ENCODE assay signal across 1 cellular context in the genomic region with DNA sequence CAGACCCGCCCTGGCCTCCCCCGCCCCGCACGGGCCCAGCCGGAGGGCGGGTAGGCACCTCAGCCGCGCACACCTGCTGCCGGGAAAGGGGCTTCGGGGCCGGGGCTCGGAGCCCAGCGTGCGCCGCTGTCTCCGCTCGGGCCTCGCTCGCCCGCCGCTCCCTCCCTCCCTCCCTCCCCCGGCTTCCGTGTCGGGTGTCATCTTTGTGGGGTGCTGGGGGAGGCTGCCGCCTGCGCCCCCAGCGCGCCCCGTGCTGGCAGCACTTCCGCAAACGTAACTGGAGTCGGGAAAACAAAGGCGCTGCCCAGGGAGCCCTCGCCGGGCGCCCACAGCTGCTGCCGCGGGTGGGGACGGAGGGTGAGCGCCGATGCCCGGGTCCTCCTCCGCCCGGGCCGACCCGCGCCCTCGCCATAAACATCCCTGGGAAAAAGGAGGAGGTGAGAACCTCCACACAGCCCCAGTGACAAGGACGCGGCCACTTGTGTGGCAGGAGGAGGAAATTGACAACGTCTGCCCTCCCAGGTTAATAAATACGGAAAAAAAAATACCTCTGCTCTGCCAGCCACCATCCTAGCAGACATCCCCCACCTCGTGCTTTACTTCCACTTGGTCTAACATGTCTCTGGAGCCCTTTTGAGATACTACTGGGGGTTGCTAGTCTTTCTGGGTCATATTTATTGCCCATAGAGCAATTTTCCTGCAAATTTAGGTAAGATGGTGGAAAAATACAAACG.
TF ChIP-seq lines count a peak whose summit lies in the region.

No MANE protein-coding gene starts in this region.

TF ChIP-seq in HepG2, 621 proteins besides CTCF, POLR2A, EP300 and RAD21 (continued from another document and continues in another):
- TF ChIP-seq HNF1B (CRISPR knock-in tag; IDR thresholded peaks at IDR 0.05) (no peak), MEIS1 (CRISPR knock-in tag; IDR thresholded peaks at IDR 0.05; ENCODE audit: borderline replicate concordance) (no peak), ZFP62 (CRISPR knock-in tag; IDR thresholded peaks at IDR 0.05) (no peak), CREBL2 (CRISPR knock-in tag; IDR thresholded peaks at IDR 0.05; ENCODE audit: borderline replicate concordance) (no peak), PHF21A (CRISPR knock-in tag; IDR thresholded peaks at IDR 0.05) (no peak), ZNF329 (CRISPR knock-in tag; IDR thresholded peaks at IDR 0.05; ENCODE audit: low read depth) (no peak), ARNT2 (CRISPR knock-in tag; IDR thresholded peaks at IDR 0.05; ENCODE audit: low read depth) (no peak), ZNF558 (CRISPR knock-in tag; IDR thresholded peaks at IDR 0.05; ENCODE audit: borderline replicate concordance) (no peak), SKI (IDR thresholded peaks at IDR 0.05; ENCODE audit: partially characterized antibody) (no peak), ZBTB1 (CRISPR knock-in tag; IDR thresholded peaks at IDR 0.05; ENCODE audit: borderline replicate concordance) (no peak), ZNF224 (CRISPR knock-in tag; IDR thresholded peaks at IDR 0.05) (no peak), MXD4 (CRISPR knock-in tag; IDR thresholded peaks at IDR 0.05) (no peak), SP1 (IDR thresholded peaks at IDR 0.05) (no peak), SP1 (CRISPR knock-in tag; IDR thresholded peaks at IDR 0.05) (no peak), ZNF350 (CRISPR knock-in tag; IDR thresholded peaks at IDR 0.05; ENCODE audit: borderline replicate concordance, low read depth) (no peak), ZNF761 (CRISPR knock-in tag; conservative IDR thresholded peaks at IDR 0.05) (no peak), ZNF282 (IDR thresholded peaks at IDR 0.05; ENCODE audit: partially characterized antibody) (no peak), ZUFSP (CRISPR knock-in tag; IDR thresholded peaks at IDR 0.05; ENCODE audit: borderline replicate concordance) (no peak), ZNF746 (CRISPR knock-in tag; IDR thresholded peaks at IDR 0.05) (no peak), ZNF619 (CRISPR knock-in tag; IDR thresholded peaks at IDR 0.05) (no peak), ZNF775 (CRISPR knock-in tag; IDR thresholded peaks at IDR 0.05; ENCODE audit: borderline replicate concordance) (no peak), ZNF326 (CRISPR knock-in tag; IDR thresholded peaks at IDR 0.05; ENCODE audit: borderline replicate concordance) (no peak), THAP8 (CRISPR knock-in tag; IDR thresholded peaks at IDR 0.05; ENCODE audit: borderline replicate concordance) (no peak), ZNF318 (CRISPR knock-in tag; IDR thresholded peaks at IDR 0.05) (no peak), ZNF232 (CRISPR knock-in tag; IDR thresholded peaks at IDR 0.05; ENCODE audit: borderline replicate concordance) (no peak), SRSF1 (optimal IDR thresholded peaks at IDR 0.05; ENCODE audit: low read depth, low read length) (peak; percentile 67), TP53 (CRISPR knock-in tag; conservative IDR thresholded peaks at IDR 0.05) (no peak), ARNTL (CRISPR knock-in tag; IDR thresholded peaks at IDR 0.05) (no peak), ZNF331 (CRISPR knock-in tag; IDR thresholded peaks at IDR 0.05) (no peak), RBM39 (IDR thresholded peaks at IDR 0.05; ENCODE audit: low read depth, low read length, poor library complexity, severe bottlenecking) (no peak), ZNF180 (CRISPR knock-in tag; IDR thresholded peaks at IDR 0.05; ENCODE audit: borderline replicate concordance, low read depth) (no peak), ZNF256 (CRISPR knock-in tag; conservative IDR thresholded peaks at IDR 0.05) (no peak)
- TF ChIP-seq, protein P1, sequence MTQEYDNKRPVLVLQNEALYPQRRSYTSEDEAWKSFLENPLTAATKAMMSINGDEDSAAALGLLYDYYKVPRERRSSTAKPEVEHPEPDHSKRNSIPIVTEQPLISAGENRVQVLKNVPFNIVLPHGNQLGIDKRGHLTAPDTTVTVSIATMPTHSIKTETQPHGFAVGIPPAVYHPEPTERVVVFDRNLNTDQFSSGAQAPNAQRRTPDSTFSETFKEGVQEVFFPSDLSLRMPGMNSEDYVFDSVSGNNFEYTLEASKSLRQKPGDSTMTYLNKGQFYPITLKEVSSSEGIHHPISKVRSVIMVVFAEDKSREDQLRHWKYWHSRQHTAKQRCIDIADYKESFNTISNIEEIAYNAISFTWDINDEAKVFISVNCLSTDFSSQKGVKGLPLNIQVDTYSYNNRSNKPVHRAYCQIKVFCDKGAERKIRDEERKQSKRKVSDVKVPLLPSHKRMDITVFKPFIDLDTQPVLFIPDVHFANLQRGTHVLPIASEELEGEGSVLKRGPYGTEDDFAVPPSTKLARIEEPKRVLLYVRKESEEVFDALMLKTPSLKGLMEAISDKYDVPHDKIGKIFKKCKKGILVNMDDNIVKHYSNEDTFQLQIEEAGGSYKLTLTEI (CRISPR knock-in tag; conservative IDR thresholded peaks at IDR 0.05) = no peak
- TF ChIP-seq, protein P2, sequence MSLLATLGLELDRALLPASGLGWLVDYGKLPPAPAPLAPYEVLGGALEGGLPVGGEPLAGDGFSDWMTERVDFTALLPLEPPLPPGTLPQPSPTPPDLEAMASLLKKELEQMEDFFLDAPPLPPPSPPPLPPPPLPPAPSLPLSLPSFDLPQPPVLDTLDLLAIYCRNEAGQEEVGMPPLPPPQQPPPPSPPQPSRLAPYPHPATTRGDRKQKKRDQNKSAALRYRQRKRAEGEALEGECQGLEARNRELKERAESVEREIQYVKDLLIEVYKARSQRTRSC (CRISPR knock-in tag; IDR thresholded peaks at IDR 0.05; ENCODE audit: low read depth) = no peak
- TF ChIP-seq, protein P3, sequence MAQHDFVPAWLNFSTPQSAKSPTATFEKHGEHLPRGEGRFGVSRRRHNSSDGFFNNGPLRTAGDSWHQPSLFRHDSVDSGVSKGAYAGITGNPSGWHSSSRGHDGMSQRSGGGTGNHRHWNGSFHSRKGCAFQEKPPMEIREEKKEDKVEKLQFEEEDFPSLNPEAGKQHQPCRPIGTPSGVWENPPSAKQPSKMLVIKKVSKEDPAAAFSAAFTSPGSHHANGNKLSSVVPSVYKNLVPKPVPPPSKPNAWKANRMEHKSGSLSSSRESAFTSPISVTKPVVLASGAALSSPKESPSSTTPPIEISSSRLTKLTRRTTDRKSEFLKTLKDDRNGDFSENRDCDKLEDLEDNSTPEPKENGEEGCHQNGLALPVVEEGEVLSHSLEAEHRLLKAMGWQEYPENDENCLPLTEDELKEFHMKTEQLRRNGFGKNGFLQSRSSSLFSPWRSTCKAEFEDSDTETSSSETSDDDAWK (CRISPR knock-in tag; IDR thresholded peaks at IDR 0.05) = no peak
- TF ChIP-seq, protein P4, sequence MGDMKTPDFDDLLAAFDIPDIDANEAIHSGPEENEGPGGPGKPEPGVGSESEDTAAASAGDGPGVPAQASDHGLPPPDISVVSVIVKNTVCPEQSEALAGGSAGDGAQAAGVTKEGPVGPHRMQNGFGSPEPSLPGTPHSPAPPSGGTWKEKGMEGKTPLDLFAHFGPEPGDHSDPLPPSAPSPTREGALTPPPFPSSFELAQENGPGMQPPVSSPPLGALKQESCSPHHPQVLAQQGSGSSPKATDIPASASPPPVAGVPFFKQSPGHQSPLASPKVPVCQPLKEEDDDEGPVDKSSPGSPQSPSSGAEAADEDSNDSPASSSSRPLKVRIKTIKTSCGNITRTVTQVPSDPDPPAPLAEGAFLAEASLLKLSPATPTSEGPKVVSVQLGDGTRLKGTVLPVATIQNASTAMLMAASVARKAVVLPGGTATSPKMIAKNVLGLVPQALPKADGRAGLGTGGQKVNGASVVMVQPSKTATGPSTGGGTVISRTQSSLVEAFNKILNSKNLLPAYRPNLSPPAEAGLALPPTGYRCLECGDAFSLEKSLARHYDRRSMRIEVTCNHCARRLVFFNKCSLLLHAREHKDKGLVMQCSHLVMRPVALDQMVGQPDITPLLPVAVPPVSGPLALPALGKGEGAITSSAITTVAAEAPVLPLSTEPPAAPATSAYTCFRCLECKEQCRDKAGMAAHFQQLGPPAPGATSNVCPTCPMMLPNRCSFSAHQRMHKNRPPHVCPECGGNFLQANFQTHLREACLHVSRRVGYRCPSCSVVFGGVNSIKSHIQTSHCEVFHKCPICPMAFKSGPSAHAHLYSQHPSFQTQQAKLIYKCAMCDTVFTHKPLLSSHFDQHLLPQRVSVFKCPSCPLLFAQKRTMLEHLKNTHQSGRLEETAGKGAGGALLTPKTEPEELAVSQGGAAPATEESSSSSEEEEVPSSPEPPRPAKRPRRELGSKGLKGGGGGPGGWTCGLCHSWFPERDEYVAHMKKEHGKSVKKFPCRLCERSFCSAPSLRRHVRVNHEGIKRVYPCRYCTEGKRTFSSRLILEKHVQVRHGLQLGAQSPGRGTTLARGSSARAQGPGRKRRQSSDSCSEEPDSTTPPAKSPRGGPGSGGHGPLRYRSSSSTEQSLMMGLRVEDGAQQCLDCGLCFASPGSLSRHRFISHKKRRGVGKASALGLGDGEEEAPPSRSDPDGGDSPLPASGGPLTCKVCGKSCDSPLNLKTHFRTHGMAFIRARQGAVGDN (CRISPR knock-in tag; IDR thresholded peaks at IDR 0.05) = peak; percentile 68
